Comparison of ENCODE assay signal across 2 cellular contexts in genomic region chr1:6472391-6472790, GRCh38.
TF ChIP-seq lines count a peak whose summit lies in the region.

No MANE protein-coding gene starts in this region.

TF ChIP-seq in WTC11, 78 proteins besides CTCF, POLR2A, EP300 and RAD21:
- no peak for TF ChIP-seq NFYB (CRISPR knock-in tag; conservative IDR thresholded peaks at IDR 0.05; ENCODE audit: low read depth)
- no peak for TF ChIP-seq ZNF138 (CRISPR knock-in tag; conservative IDR thresholded peaks at IDR 0.05)
- no peak for TF ChIP-seq ZBTB21 (CRISPR knock-in tag; IDR thresholded peaks at IDR 0.05; ENCODE audit: borderline replicate concordance)
- no peak for TF ChIP-seq ZNF425 (CRISPR knock-in tag; conservative IDR thresholded peaks at IDR 0.05)
- TF ChIP-seq MAX (CRISPR knock-in tag; IDR thresholded peaks at IDR 0.05): no peak
- TF ChIP-seq CREM (CRISPR knock-in tag; IDR thresholded peaks at IDR 0.05): no peak
- no peak for TF ChIP-seq E2F4 (CRISPR knock-in tag; IDR thresholded peaks at IDR 0.05; ENCODE audit: borderline replicate concordance, low read depth)
- peak; percentile 4; the same call in 1 of the 2 replicates for TF ChIP-seq ZNF423 (CRISPR knock-in tag; IDR thresholded peaks at IDR 0.05)
- no peak for TF ChIP-seq ERG (CRISPR knock-in tag; IDR thresholded peaks at IDR 0.05)
- 0 out of 2 replicates have a peak, but pooled peaks have one; percentile 1 for TF ChIP-seq HMGXB4 (CRISPR knock-in tag; IDR thresholded peaks at IDR 0.05)
- TF ChIP-seq ZNF232 (CRISPR knock-in tag; IDR thresholded peaks at IDR 0.05): no peak
- no peak for TF ChIP-seq OVOL2 (CRISPR knock-in tag; IDR thresholded peaks at IDR 0.05; ENCODE audit: borderline replicate concordance)
- no peak for TF ChIP-seq ELF4 (CRISPR knock-in tag; IDR thresholded peaks at IDR 0.05; ENCODE audit: low read depth)

TF ChIP-seq in HepG2, 621 proteins besides CTCF, POLR2A, EP300 and RAD21:
- no peak for TF ChIP-seq ATAD3A (CRISPR knock-in tag; IDR thresholded peaks at IDR 0.05)
- no peak for TF ChIP-seq HNF1A (IDR thresholded peaks at IDR 0.05; ENCODE audit: low read depth)
- no peak for TF ChIP-seq HNF1A (CRISPR knock-in tag; IDR thresholded peaks at IDR 0.05; ENCODE audit: borderline replicate concordance)
- peak; percentile 16; the same call in 1 of the 2 replicates for TF ChIP-seq STAG1 (CRISPR knock-in tag; IDR thresholded peaks at IDR 0.05)
- TF ChIP-seq ZBTB33 (CRISPR knock-in tag; IDR thresholded peaks at IDR 0.05): peak; percentile 50; the same call in 1 of the 2 replicates
- TF ChIP-seq GPN1 (CRISPR knock-in tag; IDR thresholded peaks at IDR 0.05; ENCODE audit: borderline replicate concordance): no peak
